ENCODE assay signal across 8 cellular contexts in the genomic region with DNA sequence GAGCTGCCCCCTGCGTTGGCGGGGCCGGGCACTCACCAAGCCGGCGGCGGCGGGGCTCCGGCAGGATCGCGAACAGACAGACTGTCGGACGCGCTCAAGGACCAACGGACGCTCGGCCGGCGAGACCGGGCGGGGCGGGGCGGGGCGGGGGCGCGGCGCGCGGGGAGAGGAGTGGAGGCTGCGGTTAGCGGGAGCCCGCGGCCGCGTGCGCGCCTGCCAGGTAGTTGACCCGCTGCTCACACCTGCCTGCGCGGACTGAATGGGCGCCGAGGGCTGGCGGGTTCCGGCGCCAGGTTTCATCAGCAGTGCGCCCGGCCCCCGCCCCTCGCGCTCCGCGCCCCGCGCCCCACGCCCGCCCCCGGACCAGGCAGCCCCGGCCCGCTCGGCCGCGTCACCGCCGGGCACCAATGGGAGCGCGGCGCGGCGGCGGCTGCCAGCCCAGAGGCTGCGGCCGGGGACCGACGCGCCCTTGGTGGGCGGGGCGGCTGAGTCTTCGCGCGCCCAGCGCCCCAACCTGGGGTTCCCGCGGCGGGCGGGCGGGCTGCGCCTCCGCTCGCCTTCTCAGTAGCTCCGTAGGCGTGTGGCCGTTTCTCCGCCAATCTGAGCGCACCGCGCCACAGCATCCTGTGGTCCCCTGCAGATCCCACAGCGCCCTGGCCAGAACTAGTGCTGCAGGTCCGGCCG. TPM values are rescaled to one million over a fixed set of nuclear protein-coding genes. Genes with fewer than 3 reads are reported as not detected.
DNase-seq lines count a peak whose midpoint lies in the region; ATAC-seq lines count a peak whose summit lies in the region.

A gene (minus strand): TSS at position 309 of the 684 bp plus-strand sequence. CDS start 59,500 bp downstream, outside the sequence.

- H3K4me1 ChIP-seq in rectal smooth muscle tissue (ENCODE audit: control insufficient read depth, insufficient read depth, low read length) (peaks cover 2% of the 10 kb centered on the region), aorta (ENCODE audit: control insufficient read depth in 1 of 2, insufficient read depth in 2 of 2, low read length in 2 of 2) (no peaks in the 10 kb centered on the region)

- H3K27ac ChIP-seq in rectal smooth muscle tissue (ENCODE audit: low read depth, low read length) (peak within 1 kb of the TSS; percentile 95), aorta (ENCODE audit: low read depth in 1 of 2, low read length in 2 of 2) (peak within 1 kb of the TSS; percentile 81 to 87)

- H3K9me3 Mint-ChIP-seq in T-helper 2 cell treated with Interferon-gamma antibody and Interleukin-4, amounts not matched to agents 5 μg/mL and 100 μg/mL, for 36 hours = no peaks in the 10 kb centered on the region

- H3K27me3 Mint-ChIP-seq in T-helper 2 cell treated with Interferon-gamma antibody and Interleukin-4, amounts not matched to agents 5 μg/mL and 100 μg/mL, for 36 hours (ENCODE audit: low read depth) = peaks cover 2% of the 10 kb centered on the region

- peak within 1 kb of the TSS; percentile 57 for H3K9ac ChIP-seq in rectal smooth muscle tissue (ENCODE audit: low read length)

- no peaks in the 10 kb centered on the region for H3K9me3 ChIP-seq in aorta (ENCODE audit: control insufficient read depth, low read length)

- H3K36me3 Mint-ChIP-seq in T-helper 2 cell treated with Interferon-gamma antibody and Interleukin-4, amounts not matched to agents 5 μg/mL and 100 μg/mL, for 36 hours (ENCODE audit: low read depth) = peaks cover 7% of the 10 kb centered on the region

- peaks cover 38% of the 10 kb centered on the region for H3K4me1 Mint-ChIP-seq in T-helper 2 cell treated with Interferon-gamma antibody and Interleukin-4, amounts not matched to agents 5 μg/mL and 100 μg/mL, for 36 hours (ENCODE audit: low read depth)

- H3K27ac Mint-ChIP-seq in T-helper 2 cell treated with Interferon-gamma antibody and Interleukin-4, amounts not matched to agents 5 μg/mL and 100 μg/mL, for 36 hours = peak within 1 kb of the TSS; percentile 93

- peak within 1 kb of the TSS; percentile 92 for H3K4me3 Mint-ChIP-seq in T-helper 2 cell treated with Interferon-gamma antibody and Interleukin-4, amounts not matched to agents 5 μg/mL and 100 μg/mL, for 36 hours

- intact Hi-C loops in aorta (cut with DNase I) = loop anchor here in 1 of 2 donors (5.0 to 10.0 kb wide), 3 partner anchors 73 to 519 kb away; a partner anchor contains a TSS

- ATAC-seq in GM18499 (IDR thresholded peaks at IDR 0.05; ENCODE audit: insufficient read depth, unreplicated experiment) = peak; percentile 74
- ATAC-seq in HG02852 (IDR thresholded peaks at IDR 0.05; ENCODE audit: unreplicated experiment) = peak; percentile 80
- peak; percentile 92 for ATAC-seq in aorta (ENCODE audit: low FRiP score)

- 1% methylated on average over 36 to 98 of the region's 98 CpGs for WGBS in aorta, 2 donors

- DNase-seq in NCI-H1436 treated with DMSO at 0.1 percent for 48 hours (lab: John Stamatoyannopoulos, UW) (peak; percentile 32), anterior cingulate cortex (lab: John Stamatoyannopoulos, UW) (peak in 52 of 58 donors; percentile 13 to 83 (median 62)), hepatic stellate cell (ENCODE audit: low spot score) (peak; percentile 93), aorta (peak; percentile 84 to 94)
- DNase-seq in T-helper 2 cell treated with Interferon-gamma antibody and Interleukin-4, amounts not matched to agents 5 μg/mL and 100 μg/mL, for 36 hours (ENCODE audit: low spot score) = peak; percentile 92

- no peaks in the 10 kb centered on the region for H3K27me3 ChIP-seq in rectal smooth muscle tissue (ENCODE audit: control insufficient read depth, insufficient read depth, low read length)
- H3K27me3 ChIP-seq in aorta (ENCODE audit: control insufficient read depth in 1 of 2, insufficient read depth in 2 of 2, low read length in 1 of 2) = no peaks in the 10 kb centered on the region

- peak within 1 kb of the TSS; percentile 78 for H3K4me3 ChIP-seq in rectal smooth muscle tissue (ENCODE audit: low read length)
- H3K4me3 ChIP-seq in aorta (ENCODE audit: low read length in 2 of 2) = peak within 1 kb of the TSS; percentile 93 to 96

- H3K36me3 ChIP-seq in rectal smooth muscle tissue (ENCODE audit: control insufficient read depth, insufficient read depth, low read length) = no peaks in the 10 kb centered on the region
- H3K36me3 ChIP-seq in aorta (ENCODE audit: control insufficient read depth in 1 of 2, insufficient read depth in 2 of 2, low read length in 1 of 2) = no peaks in the 10 kb centered on the region

RNA-seq across cellular contexts. Expression of the gene that starts here (rescaled TPM):
- total RNA-seq in aorta = 10 to 100 TPM; 29.3 to 52.1 TPM
- polyA plus RNA-seq in aorta = 1 to 10 TPM; 2.7 to 4.0 TPM

Comparison
In these comparisons a context has a peak if more than half of its experiments do, and no peak if none do; other contexts are left out.
1. Peak in every context shown above with its lines: DNase-seq, ATAC-seq, H3K4me3 ChIP-seq and H3K27ac ChIP-seq.
2. DNase-seq: peak in every context shown above with its lines; median percentile 93 in hepatic stellate cell; 92 in T-helper 2 cell treated with Interferon-gamma antibody and Interleukin-4, amounts not matched to agents 5 μg/mL and 100 μg/mL, for 36 hours; 89 in aorta; 62 in anterior cingulate cortex; 32 in NCI-H1436 treated with DMSO at 0.1 percent for 48 hours.